Comparison of ENCODE assay signal across 16 cellular contexts in genomic region chr7:36161996-36162395, GRCh38. TPM values are rescaled to one million over a fixed set of nuclear protein-coding genes. Genes with fewer than 3 reads are reported as not detected.
DNase-seq lines count a peak whose midpoint lies in the region; ATAC-seq and TF ChIP-seq lines count a peak whose summit lies in the region.
"Had no signal": no experiment of that assay in that cellular context is flagged by ENCODE, and none has a peak within 500 bp of the region (broad histone marks: within the 10 kb centered on the region; RNA-seq: fewer than 3 reads in every experiment).

No MANE protein-coding gene starts in this region.

- no peaks in the 10 kb centered on the region for H3F3A ChIP-seq in SK-N-SH (replicated peaks; ENCODE audit: insufficient read depth)

- no peak for TF ChIP-seq RAD21 in SK-N-SH (IDR thresholded peaks at IDR 0.05; ENCODE audit: low read length)

- H3K4me1 ChIP-seq in SK-N-SH (ENCODE audit: control insufficient read depth in 1 of 2, insufficient read depth in 2 of 2, low read depth in 1 of 2, low read length in 1 of 2), result peaks cover 0 to 6% of the 10 kb centered on the region in 2 experiments; a peak in 1 of 4 replicates
- H3K4me1 ChIP-seq in upper lobe of right lung, result no peaks in the 10 kb centered on the region

- 100% methylated on average over 1 of the region's 1 CpG for WGBS in SK-N-SH (ENCODE audit: low lambda C conversion rate)

- no peak overlapping the region for H3K4me3 ChIP-seq in SK-N-SH (ENCODE audit: low read depth in 2 of 2, low read length in 1 of 2)
- no peak overlapping the region for H3K4me3 ChIP-seq in upper lobe of right lung
- H3K4me3 ChIP-seq in brain microvascular endothelial cell (ENCODE audit: low read depth, low read length), result no peak overlapping the region

- in situ Hi-C loops in brain microvascular endothelial cell (cut with HindIII; ENCODE audit: low pct_ligation_motif_present, low sequenced_read_pairs), result no loop called here

- H3K36me3 ChIP-seq in SK-N-SH (replicated peaks in 1 of 2; ENCODE audit: control insufficient read depth in 1 of 2, insufficient read depth in 2 of 2, low read length in 1 of 2), result no peaks in the 10 kb centered on the region
- H3K36me3 ChIP-seq in upper lobe of right lung, result no peaks in the 10 kb centered on the region
- H3K36me3 ChIP-seq in brain microvascular endothelial cell (replicated peaks), result no peaks in the 10 kb centered on the region

- no peaks in the 10 kb centered on the region for H3K9me3 ChIP-seq in SK-N-SH
- H3K9me3 ChIP-seq in upper lobe of right lung, result no peaks in the 10 kb centered on the region

- POLR2A ChIA-PET in SK-N-SH (lab: Yijun Ruan, JAX), result no interaction called here
- POLR2A ChIA-PET in GM10248 (lab: Yijun Ruan, JAX), result no interaction called here

- no peak for DNase-seq in SK-N-SH
- DNase-seq in NCI-H2171 (lab: John Stamatoyannopoulos, UW), result peak; percentile 31
- DNase-seq in upper lobe of right lung, result no peak
- no peak for DNase-seq in brain microvascular endothelial cell
- no peak for DNase-seq in GM10248 (ENCODE audit: extremely low spot score)
- DNase-seq: activated CD4-positive, alpha-beta T cell treated with anti-CD3 and anti-CD28 coated beads, Interleukin-2, amount 10 ng/mL, durations not matched to agents 24 days and 14 days; activated T-cell treated with anti-CD3 and anti-CD28 coated beads, Interleukin-2, amount 50 U/mL, for 4 hours; amniotic stem cell; dermis blood vessel endothelial cell; immature natural killer cell; NCI-H1694; stimulated activated CD4-positive, alpha-beta T cell treated with anti-CD3 and anti-CD28 coated beads, Interleukin-4, amount 100 ng/mL, for 1 hour; stimulated activated naive CD4-positive, alpha-beta T cell had no signal

- no peak for ATAC-seq in SK-N-SH treated with all-trans-retinoic acid at 6 μM for 48 hours
- peak; percentile 73 for ATAC-seq in esophagus mucosa
- ATAC-seq in upper lobe of right lung, result peak; percentile 17
- no peak for ATAC-seq in HG03135 (IDR thresholded peaks at IDR 0.05; ENCODE audit: unreplicated experiment)
- ATAC-seq: activated T-cell treated with anti-CD3 and anti-CD28 coated beads, Interleukin-2, amount 50 U/mL, for 4 hours had no signal

- H3K9ac ChIP-seq in SK-N-SH, result no peak overlapping the region

- no peak for TF ChIP-seq CTCF in SK-N-SH (IDR thresholded peaks at IDR 0.05)
- no peak for TF ChIP-seq CTCF in upper lobe of right lung (IDR thresholded peaks at IDR 0.05)
- TF ChIP-seq CTCF in brain microvascular endothelial cell (IDR thresholded peaks at IDR 0.05; ENCODE audit: low read depth, low read length, missing control alignments), result no peak
- no peak for TF ChIP-seq CTCF in GM10248 (IDR thresholded peaks at IDR 0.05; ENCODE audit: control extremely low read depth, extremely low read depth, low read depth, missing control alignments)

- no peaks in the 10 kb centered on the region for H3K79me2 ChIP-seq in SK-N-SH (ENCODE audit: insufficient read depth)

- CTCF ChIA-PET in SK-N-SH (lab: Yijun Ruan, JAX), result no interaction called here
- CTCF ChIA-PET in GM10248 (lab: Yijun Ruan, JAX), result no interaction called here

- no peak overlapping the region for H3K27ac ChIP-seq in SK-N-SH (ENCODE audit: low read depth in 2 of 2, low read length in 1 of 2)
- H3K27ac ChIP-seq in upper lobe of right lung, result no peak overlapping the region
- no peak overlapping the region for H3K27ac ChIP-seq in brain microvascular endothelial cell

- intact Hi-C loops in upper lobe of right lung (cut with DNase I), result no loop called here

- TF ChIP-seq EP300 in SK-N-SH (IDR thresholded peaks at IDR 0.05; ENCODE audit: borderline replicate concordance in 1 of 2, low read depth in 1 of 2, low read length in 1 of 2), result no peak

- no peak overlapping the region for H2AFZ ChIP-seq in SK-N-SH (ENCODE audit: low read depth)

- no peak overlapping the region for H3K4me2 ChIP-seq in SK-N-SH

- no peaks in the 10 kb centered on the region for H3K9me2 ChIP-seq in SK-N-SH

- H3K27me3 ChIP-seq in SK-N-SH (ENCODE audit: insufficient read depth) (no peaks in the 10 kb centered on the region), upper lobe of right lung (no peaks in the 10 kb centered on the region), brain microvascular endothelial cell (replicated peaks) (no peaks in the 10 kb centered on the region)

- H4K20me1 ChIP-seq in SK-N-SH (ENCODE audit: insufficient read depth), result no peaks in the 10 kb centered on the region

TF ChIP-seq in SK-N-SH, 30 proteins besides CTCF, POLR2A, EP300 and RAD21:
- TF ChIP-seq GABPA (IDR thresholded peaks at IDR 0.05; ENCODE audit: low read depth) (no peak), PBX3 (IDR thresholded peaks at IDR 0.05) (peak; percentile 27; the same call in 1 of the 2 replicates)

TF ChIP-seq in SK-N-SH treated with all-trans-retinoic acid at 6 μM for 48 hours, 23 proteins besides CTCF, POLR2A, EP300 and RAD21 (continues in another document):
- TF ChIP-seq RARB (CRISPR knock-in tag; IDR thresholded peaks at IDR 0.05) (no peak), OSR1 (CRISPR knock-in tag; IDR thresholded peaks at IDR 0.05) (no peak), ESRRG (CRISPR knock-in tag; IDR thresholded peaks at IDR 0.05) (no peak), PATZ1 (CRISPR knock-in tag; IDR thresholded peaks at IDR 0.05; ENCODE audit: borderline replicate concordance) (no peak), ZFP30 (CRISPR knock-in tag; IDR thresholded peaks at IDR 0.05) (no peak), SNAI2 (CRISPR knock-in tag; IDR thresholded peaks at IDR 0.05) (no peak), ZC3H10 (CRISPR knock-in tag; IDR thresholded peaks at IDR 0.05) (no peak), ZNF565 (CRISPR knock-in tag; conservative IDR thresholded peaks at IDR 0.05; ENCODE audit: low read depth) (no peak), CREB5 (CRISPR knock-in tag; IDR thresholded peaks at IDR 0.05; ENCODE audit: low read depth) (no peak), TSHZ2 (CRISPR knock-in tag; IDR thresholded peaks at IDR 0.05) (no peak), ARNTL (CRISPR knock-in tag; IDR thresholded peaks at IDR 0.05; ENCODE audit: borderline replicate concordance, low read depth) (no peak), ISL1 (CRISPR knock-in tag; IDR thresholded peaks at IDR 0.05) (no peak), TCF4 (CRISPR knock-in tag; IDR thresholded peaks at IDR 0.05; ENCODE audit: borderline replicate concordance) (no peak)

RNA-seq across cellular contexts. Expression of gene EEPD1, which starts 8.9 kb away (rescaled TPM):
- 2.4 and 5.0 TPM in 2 replicates for polyA plus RNA-seq in SK-N-SH (2012; rRNA removed)
- polyA plus RNA-seq in SK-N-SH (2012; cell fraction: cytosol; rRNA removed), result 2.5 and 5.2 TPM in 2 replicates
- polyA plus RNA-seq in SK-N-SH (2012; cell fraction: nucleus; rRNA removed), result 9.3 and 11.4 TPM in 2 replicates
- 2.9 TPM for total RNA-seq in esophagus mucosa
- total RNA-seq in upper lobe of right lung, result 9.9 TPM

Comparison
In these comparisons a context has a peak if more than half of its experiments do, and no peak if none do; other contexts are left out.
1. ATAC-seq: peak in esophagus mucosa (single experiment) and upper lobe of right lung (single experiment); none in SK-N-SH treated with all-trans-retinoic acid at 6 μM for 48 hours (single experiment) and HG03135 (single experiment).